ENCODE assay signal across 10 cellular contexts in genomic region chr3:185316740-185317407, GRCh38. TPM values are rescaled to one million over a fixed set of nuclear protein-coding genes. Genes with fewer than 3 reads are reported as not detected.
DNase-seq lines count a peak whose midpoint lies in the region; ATAC-seq, FAIRE-seq and TF ChIP-seq lines count a peak whose summit lies in the region.
"Had no signal": no experiment of that assay in that cellular context is flagged by ENCODE, and none has a peak within 500 bp of the region (broad histone marks: within the 10 kb centered on the region; RNA-seq: fewer than 3 reads in every experiment).

No MANE protein-coding gene starts in this region.

- H3K4me1 ChIP-seq in astrocyte (ENCODE audit: insufficient read depth, low read length) = peaks cover 5% of the 10 kb centered on the region
- H3K4me1 ChIP-seq in thyroid gland = peaks cover 10 to 28% of the 10 kb centered on the region in 2 donors
- H3K4me1 ChIP-seq in psoas muscle = no peaks in the 10 kb centered on the region

- H3K27me3 ChIP-seq in MG63 (no peaks in the 10 kb centered on the region), astrocyte (ENCODE audit: insufficient read depth, low read length) (no peaks in the 10 kb centered on the region), thyroid gland (no peaks in the 10 kb centered on the region), psoas muscle (ENCODE audit: insufficient read depth in 3 of 3, low read length in 2 of 3) (no peaks in the 10 kb centered on the region)
- no peaks in the 10 kb centered on the region for H3K27me3 ChIP-seq in CD4-positive, alpha-beta T cell (ENCODE audit: control insufficient read depth, insufficient read depth, low read length)

- H3K27ac ChIP-seq in astrocyte (ENCODE audit: low read depth, low read length) (peak overlapping the region; percentile 38), thyroid gland (peak overlapping the region; percentile 59 to 84 (median 84)), psoas muscle (no peak overlapping the region)
- H3K27ac ChIP-seq in CD4-positive, alpha-beta T cell (ENCODE audit: low read depth, low read length) = no peak overlapping the region
- H3K27ac ChIP-seq: VCaP had no signal

- H3K4me1 Mint-ChIP-seq in astrocyte (ENCODE audit: low read depth, unreplicated experiment) = peaks cover 22% of the 10 kb centered on the region
- no peaks in the 10 kb centered on the region for H3K4me1 Mint-ChIP-seq in CD4-positive, alpha-beta T cell (ENCODE audit: low read depth)

- H3K27ac Mint-ChIP-seq in astrocyte (ENCODE audit: unreplicated experiment) = peak overlapping the region; percentile 84
- no peak overlapping the region for H3K27ac Mint-ChIP-seq in CD4-positive, alpha-beta T cell

- H3K36me3 ChIP-seq in MG63 = no peaks in the 10 kb centered on the region
- no peaks in the 10 kb centered on the region for H3K36me3 ChIP-seq in astrocyte (ENCODE audit: insufficient read depth, low read length)
- no peaks in the 10 kb centered on the region for H3K36me3 ChIP-seq in thyroid gland
- H3K36me3 ChIP-seq in psoas muscle (ENCODE audit: insufficient read depth in 1 of 2, low read depth in 1 of 2) = no peaks in the 10 kb centered on the region

- no peaks in the 10 kb centered on the region for H4K20me1 ChIP-seq in astrocyte (ENCODE audit: insufficient read depth, low read length)

- CTCF ChIA-PET in CD4-positive, alpha-beta T cell (lab: Charles Lee) = no interaction called here

- peak overlapping the region; percentile 48 for H3K4me2 ChIP-seq in astrocyte (ENCODE audit: low read length)

- no peak for TF ChIP-seq POLR2A in thyroid gland (IDR thresholded peaks at IDR 0.05)

- no peaks in the 10 kb centered on the region for H3K79me2 ChIP-seq in astrocyte (ENCODE audit: insufficient read depth, low read length)

- H2AFZ ChIP-seq in astrocyte (ENCODE audit: low read depth, low read length) = no peak overlapping the region

- FAIRE-seq in astrocyte (lab: Jason Lieb, UNC) = no peak

- no peaks in the 10 kb centered on the region for H3K27me3 Mint-ChIP-seq in astrocyte (ENCODE audit: low read depth, unreplicated experiment)
- H3K27me3 Mint-ChIP-seq in CD4-positive, alpha-beta T cell = peaks cover 4% of the 10 kb centered on the region

- H3K9me3 ChIP-seq in MG63 (no peaks in the 10 kb centered on the region), astrocyte (ENCODE audit: insufficient read depth, low read depth, low read length) (no peaks in the 10 kb centered on the region), thyroid gland (no peaks in the 10 kb centered on the region), psoas muscle (no peaks in the 10 kb centered on the region)
- no peaks in the 10 kb centered on the region for H3K9me3 ChIP-seq in CD4-positive, alpha-beta T cell (ENCODE audit: control insufficient read depth, low read length)

- DNase-seq in MG63 = peak; percentile 6
- peak; percentile 33 for DNase-seq in astrocyte (ENCODE audit: low read depth)
- peak; percentile 47 for DNase-seq in kidney glomerular epithelial cell (lab: John Stamatoyannopoulos, UW)
- no peak for DNase-seq in thyroid gland
- DNase-seq in psoas muscle = no peak
- DNase-seq in CD4-positive, alpha-beta T cell = no peak
- DNase-seq: anterior cingulate cortex, NCI-H1105 had no signal

- intact Hi-C loops in thyroid gland (cut with DNase I) = no loop called here
- intact Hi-C loops in psoas muscle (cut with DNase I) = no loop called here
- intact Hi-C loops in CD4-positive, alpha-beta T cell (cut with DNase I, micrococcal nuclease) = no loop called here

- H3K36me3 Mint-ChIP-seq in astrocyte (ENCODE audit: low read depth, unreplicated experiment) = peaks cover 2% of the 10 kb centered on the region
- peaks cover 5% of the 10 kb centered on the region for H3K36me3 Mint-ChIP-seq in CD4-positive, alpha-beta T cell (ENCODE audit: low read depth)

- ATAC-seq in GM18867 (IDR thresholded peaks at IDR 0.05; ENCODE audit: unreplicated experiment) (no peak), psoas muscle (no peak)
- no peak for ATAC-seq in CD4-positive, alpha-beta T cell (ENCODE audit: poor library complexity)

- H3K4me3 ChIP-seq in MG63 (peak overlapping the region; percentile 8), astrocyte (ENCODE audit: insufficient read depth, low read depth, low read length) (no peak overlapping the region), thyroid gland (replicated peaks in 1 of 3) (no peak overlapping the region), psoas muscle (no peak overlapping the region)

- H3K9ac ChIP-seq in astrocyte (ENCODE audit: low read length) = no peak overlapping the region

- WGBS in thyroid gland, 2 donors = 54 to 59% methylated on average over 6 of the region's 6 CpGs
- 71 to 75% (median 74%) methylated on average over 6 of the region's 6 CpGs for WGBS in psoas muscle, 3 donors

- POLR2A ChIA-PET in CD4-positive, alpha-beta T cell (lab: Charles Lee) = no interaction called here

- TF ChIP-seq CTCF in astrocyte (IDR thresholded peaks at IDR 0.05; ENCODE audit: insufficient read depth, low read depth, low read length) (no peak), thyroid gland (IDR thresholded peaks at IDR 0.05) (no peak), psoas muscle (IDR thresholded peaks at IDR 0.05) (no peak)
- TF ChIP-seq CTCF in CD4-positive, alpha-beta T cell (IDR thresholded peaks at IDR 0.05) = no peak

- H3K9me3 Mint-ChIP-seq in astrocyte (ENCODE audit: unreplicated experiment) = no peaks in the 10 kb centered on the region
- H3K9me3 Mint-ChIP-seq in CD4-positive, alpha-beta T cell = no peaks in the 10 kb centered on the region

- no peak overlapping the region for H3K4me3 Mint-ChIP-seq in astrocyte (ENCODE audit: unreplicated experiment)
- no peak overlapping the region for H3K4me3 Mint-ChIP-seq in CD4-positive, alpha-beta T cell

RNA-seq across cellular contexts. Expression of gene MAP3K13, which starts 46.1 kb away (rescaled TPM):
- 10.5 and 15.1 TPM in 2 replicates for total RNA-seq in MG63 (2014; rRNA removed; shearing (Covaris generic); ENCODE audit: low replicate concordance)
- total RNA-seq in astrocyte = 21.6 and 22.2 TPM in 2 replicates
- total RNA-seq in thyroid gland = 10 to 100 TPM; 44.4 to 58.0 (median 46.2) TPM
- 1 to 10 TPM; 5.0 to 7.6 (median 6.9) TPM for total RNA-seq in psoas muscle
- polyA plus RNA-seq in psoas muscle = 1 to 10 TPM; 2.6 to 4.3 (median 2.7) TPM
- 1 to 10 TPM; 4.3 to 5.7 TPM for total RNA-seq in CD4-positive, alpha-beta T cell

Comparison
In these comparisons a context has a peak if more than half of its experiments do, and no peak if none do; other contexts are left out.
1. DNase-seq: peak in MG63 (single experiment), astrocyte (single experiment) and kidney glomerular epithelial cell (single experiment); none in thyroid gland (0 of 2), psoas muscle (0 of 2) and CD4-positive, alpha-beta T cell (0 of 10).
2. H3K27ac ChIP-seq: peak in astrocyte (single experiment) and thyroid gland (3 of 3); none in psoas muscle (single experiment) and CD4-positive, alpha-beta T cell (single experiment).